ENCODE assay signal across 1 cellular context in the genomic region with DNA sequence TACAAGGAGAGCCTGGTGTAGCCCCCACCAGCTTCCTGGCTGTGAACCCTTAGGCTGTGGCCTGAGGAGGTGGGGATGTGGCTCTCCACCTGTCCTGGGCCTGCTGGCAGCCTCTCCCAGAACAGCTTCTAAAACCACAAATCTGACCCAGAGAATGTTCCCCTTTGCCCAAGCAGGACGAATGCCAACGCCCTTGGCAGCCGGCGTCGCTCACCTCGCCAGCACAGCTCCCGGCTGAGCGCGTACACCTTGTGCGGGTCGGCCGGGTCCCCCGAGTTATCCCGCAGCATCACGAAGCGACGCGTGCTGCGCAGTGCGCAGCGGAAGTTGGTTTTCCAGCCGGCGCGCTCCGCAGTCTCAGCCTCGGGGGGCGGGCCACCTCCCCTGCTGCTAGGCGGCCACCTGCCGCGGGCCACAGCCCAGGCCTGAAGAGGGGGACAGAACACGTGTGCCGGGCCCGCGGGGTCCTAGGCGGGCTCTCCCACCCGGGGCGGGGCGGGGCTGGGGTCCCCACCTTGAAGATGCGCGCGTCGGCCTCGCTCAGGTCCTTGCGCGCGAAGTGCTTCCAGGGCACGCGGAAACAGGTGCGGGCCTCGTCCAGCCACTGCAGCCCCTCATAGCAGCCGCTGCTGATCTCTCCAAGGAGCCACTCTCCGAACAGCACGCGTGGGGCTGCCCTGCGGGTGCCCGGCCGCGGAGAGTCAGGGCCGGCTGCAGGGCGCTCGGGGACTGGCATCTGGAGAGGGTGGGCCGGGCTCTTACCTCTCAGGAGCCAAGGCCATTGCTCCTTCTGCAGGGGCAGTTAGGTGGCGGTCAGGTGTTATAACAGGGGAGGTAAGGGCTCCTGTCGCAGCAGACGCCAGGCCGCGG.
TF ChIP-seq lines count a peak whose summit lies in the region.

No MANE protein-coding gene starts in this region.

TF ChIP-seq in A549, 52 proteins besides CTCF, POLR2A, EP300 and RAD21:
- TF ChIP-seq ZSCAN20 (CRISPR knock-in tag; IDR thresholded peaks at IDR 0.05) = no peak
- no peak for TF ChIP-seq RFX5 (IDR thresholded peaks at IDR 0.05)
- TF ChIP-seq, protein P1, sequence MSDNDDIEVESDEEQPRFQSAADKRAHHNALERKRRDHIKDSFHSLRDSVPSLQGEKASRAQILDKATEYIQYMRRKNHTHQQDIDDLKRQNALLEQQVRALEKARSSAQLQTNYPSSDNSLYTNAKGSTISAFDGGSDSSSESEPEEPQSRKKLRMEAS (IDR thresholded peaks at IDR 0.05) = no peak
- no peak for TF ChIP-seq POLR2AphosphoS2 (conservative IDR thresholded peaks at IDR 0.05; ENCODE audit: low read length)
- TF ChIP-seq NR3C1 (IDR thresholded peaks at IDR 0.05) = no peak
- no peak for TF ChIP-seq ZC3H11A (IDR thresholded peaks at IDR 0.05)
- TF ChIP-seq HOXB13 (CRISPR knock-in tag; IDR thresholded peaks at IDR 0.05; ENCODE audit: low read depth) = no peak
